In the genomic region with DNA sequence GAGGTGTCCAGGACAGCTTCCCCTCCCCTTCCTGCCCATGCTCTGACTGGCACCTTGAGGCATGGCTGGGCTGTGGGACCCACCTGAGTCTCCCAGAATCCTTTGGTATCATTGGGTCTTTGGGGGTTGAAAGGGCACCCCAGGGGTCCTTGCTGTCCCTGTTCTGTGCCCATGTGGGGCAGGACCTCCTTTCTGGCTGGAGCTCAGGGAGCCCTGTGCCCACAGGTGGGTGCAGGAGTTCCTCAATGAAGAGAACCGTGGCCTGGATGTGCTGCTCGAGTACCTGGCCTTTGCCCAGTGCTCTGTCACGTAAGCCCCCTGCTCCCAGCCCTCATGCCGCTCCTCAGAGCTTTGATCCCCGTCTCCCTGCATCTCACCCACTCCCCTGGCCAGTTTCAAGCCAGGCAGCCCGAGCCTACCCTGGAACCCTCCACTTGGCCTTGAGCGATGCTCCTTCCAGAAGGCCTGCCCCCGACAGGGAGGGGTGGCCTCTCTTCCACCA, we compare ENCODE assay signal across 21 cellular contexts. TPM values are rescaled to one million over a fixed set of nuclear protein-coding genes. Genes with fewer than 3 reads are reported as not detected.
A peak's percentile ranks its signal among the peaks of the same experiment; 100 is the strongest.
DNase-seq lines count a peak whose midpoint lies in the region; ATAC-seq lines count a peak whose summit lies in the region.
"Had no signal": no experiment of that assay in that cellular context is flagged by ENCODE, and none has a peak within 500 bp of the region (broad histone marks: within the 10 kb centered on the region; RNA-seq: fewer than 3 reads in every experiment).

No MANE protein-coding gene starts in this region.

- H3K36me3 ChIP-seq in thymus (ENCODE audit: control insufficient read depth, insufficient read depth) = peaks cover 46% of the 10 kb centered on the region

- no peak overlapping the region for H3K4me3 ChIP-seq in thymus (ENCODE audit: low read length)
- H3K4me3 ChIP-seq: lung had no signal

- WGBS in thymus = 98% methylated on average over 8 of the region's 8 CpGs

- H3K36me3 Mint-ChIP-seq in stimulated activated naive CD8-positive, alpha-beta T cell treated with anti-CD3 and anti-CD28 coated beads, Interleukin-15, Interleukin-2, amounts not matched to agents 100 ng/mL and 50 ng/mL, for 24 hours (ENCODE audit: low read depth) = peaks cover 55% of the 10 kb centered on the region
- H3K36me3 Mint-ChIP-seq in activated CD4-positive, alpha-beta memory T cell treated with anti-CD3 and anti-CD28 coated beads, Interleukin-2, amount 10 ng/mL, durations not matched to agents 7 days and 5 days (ENCODE audit: low read depth) = peaks cover 75% of the 10 kb centered on the region
- peaks cover 4 to 28% (median 15%) of the 10 kb centered on the region in 3 donors for H3K36me3 Mint-ChIP-seq in immature natural killer cell

- peak overlapping the region; percentile 73 for H3K4me3 Mint-ChIP-seq in stimulated activated naive CD8-positive, alpha-beta T cell treated with anti-CD3 and anti-CD28 coated beads, Interleukin-15, Interleukin-2, amounts not matched to agents 100 ng/mL and 50 ng/mL, for 24 hours
- no peak overlapping the region for H3K4me3 Mint-ChIP-seq in activated CD4-positive, alpha-beta memory T cell treated with anti-CD3 and anti-CD28 coated beads, Interleukin-2, amount 10 ng/mL, durations not matched to agents 7 days and 5 days
- H3K4me3 Mint-ChIP-seq in immature natural killer cell = no peak overlapping the region
- H3K4me3 Mint-ChIP-seq: activated T-cell treated with anti-CD3 and anti-CD28 coated beads, Interleukin-2, amount 50 U/mL, for 4 hours had no signal

- no peaks in the 10 kb centered on the region for H3K27me3 ChIP-seq in thymus (ENCODE audit: control insufficient read depth, insufficient read depth)

- H3K27ac ChIP-seq in thymus (ENCODE audit: low read depth) = peak overlapping the region; percentile 1

- H3K9me3 ChIP-seq in thymus (ENCODE audit: control insufficient read depth) = no peaks in the 10 kb centered on the region

- peaks cover 85% of the 10 kb centered on the region for H3K4me1 Mint-ChIP-seq in stimulated activated naive CD8-positive, alpha-beta T cell treated with anti-CD3 and anti-CD28 coated beads, Interleukin-15, Interleukin-2, amounts not matched to agents 100 ng/mL and 50 ng/mL, for 24 hours (ENCODE audit: low read depth)
- H3K4me1 Mint-ChIP-seq in activated CD4-positive, alpha-beta memory T cell treated with anti-CD3 and anti-CD28 coated beads, Interleukin-2, amount 10 ng/mL, durations not matched to agents 7 days and 5 days = peaks cover 84% of the 10 kb centered on the region
- peaks cover 65 to 70% of the 10 kb centered on the region in 2 donors for H3K4me1 Mint-ChIP-seq in immature natural killer cell

- no peak for ATAC-seq in stimulated activated naive CD8-positive, alpha-beta T cell treated with anti-CD3 and anti-CD28 coated beads, Interleukin-15, Interleukin-2, amounts not matched to agents 100 U/mL and 50 U/mL, for 24 hours
- ATAC-seq: activated T-cell treated with anti-CD3 and anti-CD28 coated beads, Interleukin-2, amount 50 U/mL, for 4 hours had no signal

- no peak for DNase-seq in stimulated activated naive CD8-positive, alpha-beta T cell treated with anti-CD3 and anti-CD28 coated beads, Interleukin-15, Interleukin-2, amounts not matched to agents 100 U/mL and 50 U/mL, for 24 hours
- DNase-seq in activated CD4-positive, alpha-beta memory T cell treated with anti-CD3 and anti-CD28 coated beads, Interleukin-2, amount 10 ng/mL, durations not matched to agents 7 days and 5 days = no peak
- DNase-seq in immature natural killer cell (no peak), NCI-H2029 (lab: John Stamatoyannopoulos, UW) (no peak), DMS53 (lab: John Stamatoyannopoulos, UW) (no peak), NOMO-1 treated with DMSO at 0.1 percent for 48 hours (lab: John Stamatoyannopoulos, UW; ENCODE audit: unreplicated experiment) (no peak)
- DNase-seq: activated CD4-positive, alpha-beta T cell treated with anti-CD3 and anti-CD28 coated beads for 1 hour; activated T-cell treated with anti-CD3 and anti-CD28 coated beads, Interleukin-2, amount 50 U/mL, for 4 hours; aorta; GF-D8; NCI-H1105; NCI-H69; T1000 had no signal

- peak overlapping the region; percentile 98 for H3K27ac Mint-ChIP-seq in stimulated activated naive CD8-positive, alpha-beta T cell treated with anti-CD3 and anti-CD28 coated beads, Interleukin-15, Interleukin-2, amounts not matched to agents 100 ng/mL and 50 ng/mL, for 24 hours
- H3K27ac Mint-ChIP-seq in activated CD4-positive, alpha-beta memory T cell treated with anti-CD3 and anti-CD28 coated beads, Interleukin-2, amount 10 ng/mL, durations not matched to agents 7 days and 5 days = peak overlapping the region; percentile 79
- H3K27ac Mint-ChIP-seq in immature natural killer cell = peak overlapping the region; percentile 63 to 99 (median 82)

- no peaks in the 10 kb centered on the region for H3K27me3 Mint-ChIP-seq in stimulated activated naive CD8-positive, alpha-beta T cell treated with anti-CD3 and anti-CD28 coated beads, Interleukin-15, Interleukin-2, amounts not matched to agents 100 ng/mL and 50 ng/mL, for 24 hours
- H3K27me3 Mint-ChIP-seq in activated CD4-positive, alpha-beta memory T cell treated with anti-CD3 and anti-CD28 coated beads, Interleukin-2, amount 10 ng/mL, durations not matched to agents 7 days and 5 days = no peaks in the 10 kb centered on the region
- H3K27me3 Mint-ChIP-seq in immature natural killer cell (ENCODE audit: low read depth in 3 of 3) = peaks cover 5 to 26% (median 8%) of the 10 kb centered on the region in 3 donors

- H3K4me1 ChIP-seq in thymus (ENCODE audit: control insufficient read depth, insufficient read depth, low read length) = peaks cover 31% of the 10 kb centered on the region

- no peaks in the 10 kb centered on the region for H3K9me3 Mint-ChIP-seq in stimulated activated naive CD8-positive, alpha-beta T cell treated with anti-CD3 and anti-CD28 coated beads, Interleukin-15, Interleukin-2, amounts not matched to agents 100 ng/mL and 50 ng/mL, for 24 hours
- H3K9me3 Mint-ChIP-seq in activated CD4-positive, alpha-beta memory T cell treated with anti-CD3 and anti-CD28 coated beads, Interleukin-2, amount 10 ng/mL, durations not matched to agents 7 days and 5 days = no peaks in the 10 kb centered on the region
- H3K9me3 Mint-ChIP-seq in immature natural killer cell = no peaks in the 10 kb centered on the region
- H3K9me3 Mint-ChIP-seq: activated T-cell treated with anti-CD3 and anti-CD28 coated beads, Interleukin-2, amount 50 U/mL, for 4 hours had no signal

- CTCF ChIA-PET in activated CD4-positive, alpha-beta memory T cell treated with anti-CD3 and anti-CD28 coated beads, Interleukin-2, amount 10 ng/mL, durations not matched to agents 7 days and 5 days (lab: Charles Lee) = interaction anchor here (1.4 to 11.8 kb wide), 2 partner anchors 13 to 14 kb away, joined by 3 to 197 read pairs; a partner anchor contains a TSS

- POLR2A ChIA-PET in activated CD4-positive, alpha-beta memory T cell treated with anti-CD3 and anti-CD28 coated beads, Interleukin-2, amount 10 ng/mL, durations not matched to agents 7 days and 5 days (lab: Charles Lee) = interaction anchor here (0.7 to 15.7 kb wide), 3 partner anchors 8 to 82 kb away, joined by 3 to 337 read pairs (median 97); a partner anchor contains a TSS

RNA-seq across cellular contexts. Expression of a gene that starts 11.8 kb away (rescaled TPM):
- total RNA-seq in activated CD4-positive, alpha-beta memory T cell treated with anti-CD3 and anti-CD28 coated beads, Interleukin-2, amount 10 ng/mL, durations not matched to agents 7 days and 5 days = 100 to 1,000 TPM; 465 to 477 TPM
- polyA plus RNA-seq in immature natural killer cell (10 to 100 TPM; 17.6 to 66.7 (median 25.3) TPM), thymus (79.5 TPM)

RNA-seq across cellular contexts. Expression of a gene that starts 28.4 kb away (rescaled TPM):
- under 1 TPM; 0.20 to 0.23 TPM for total RNA-seq in activated CD4-positive, alpha-beta memory T cell treated with anti-CD3 and anti-CD28 coated beads, Interleukin-2, amount 10 ng/mL, durations not matched to agents 7 days and 5 days
- polyA plus RNA-seq in immature natural killer cell (under 1 TPM in 1 of 3 donors, not detected in 2; 0.16 TPM), thymus (0.21 TPM)
- total RNA-seq: aorta, cerebellum, HT1080, OCI-LY7, posterior vena cava, temporal lobe had no signal
- polyA plus RNA-seq: aorta had no signal
